In the genomic region with DNA sequence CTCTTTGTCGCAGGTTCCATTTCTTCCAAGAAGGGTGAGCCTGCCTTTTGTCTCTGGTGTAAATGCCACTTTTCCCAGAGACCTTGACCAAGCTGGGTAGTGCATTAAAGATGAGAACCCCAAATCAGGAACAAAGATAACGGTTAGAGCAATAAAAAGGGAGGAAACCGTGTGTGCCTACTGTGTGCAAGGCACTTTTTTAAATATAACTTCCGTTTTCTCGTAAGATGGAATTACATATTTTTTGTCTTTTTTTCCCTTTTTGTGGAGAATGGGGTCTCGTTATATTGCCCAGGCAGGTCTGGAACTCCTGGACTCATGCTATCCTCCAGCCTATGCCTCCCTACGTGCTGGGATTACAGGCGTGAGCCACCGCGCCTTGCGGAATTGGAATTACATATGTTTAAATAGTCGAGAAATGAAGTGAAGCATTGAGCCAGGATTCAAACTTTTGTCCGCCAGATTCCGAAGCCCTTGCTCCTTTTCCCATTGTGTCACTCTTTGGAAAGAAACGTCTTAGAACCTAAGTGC, we compare ENCODE assay signal across 7 cellular contexts. TPM values are rescaled to one million over a fixed set of nuclear protein-coding genes. Genes with fewer than 3 reads are reported as not detected.
DNase-seq lines count a peak whose midpoint lies in the region; ATAC-seq and TF ChIP-seq lines count a peak whose summit lies in the region.

No MANE protein-coding gene starts in this region.

- H3K9ac ChIP-seq in HCT116 (ENCODE audit: low read length) = peak overlapping the region; percentile 83

- WGBS in spleen, 5 donors = 20 to 35% (median 26%) methylated on average over 15 of the region's 15 CpGs

- CTCF ChIA-PET in HCT116 (lab: Charles Lee) = interaction anchor here (2.4 to 2.6 kb wide), 2 partner anchors 10 to 105 kb away, joined by 10 to 11 read pairs; a partner anchor contains a TSS

- TF ChIP-seq CTCF in HCT116 (IDR thresholded peaks at IDR 0.05 in 2 of 3, conservative IDR thresholded peaks at IDR 0.05 in 1 of 3; ENCODE audit: borderline replicate concordance in 1 of 3, insufficient read depth in 1 of 3, low read depth in 2 of 3, low read length in 2 of 3) (no peak), WI38 (IDR thresholded peaks at IDR 0.05; ENCODE audit: low read depth, low read length) (no peak), right atrium auricular region (IDR thresholded peaks at IDR 0.05) (no peak), spleen (IDR thresholded peaks at IDR 0.05 in 8 of 11, conservative IDR thresholded peaks at IDR 0.05 in 3 of 11) (no peak)

- TF ChIP-seq POLR2A in HCT116 (IDR thresholded peaks at IDR 0.05; ENCODE audit: borderline replicate concordance, extremely low read depth, insufficient read depth, insufficient read length) (peak; percentile 22), spleen (IDR thresholded peaks at IDR 0.05) (no peak)

- H3K4me3 ChIP-seq in HCT116 (replicated peaks in 1 of 2; ENCODE audit: low read depth in 1 of 2, low read length in 2 of 2) (peak overlapping the region; percentile 35 to 91), WI38 (ENCODE audit: low read depth, low read length) (peak overlapping the region; percentile 37), right atrium auricular region (peak overlapping the region; percentile 11 to 68), spleen (peak overlapping the region; percentile 35 to 72 (median 60))

- no peak for DNase-seq in HCT116 (ENCODE audit: low read depth, low spot score)
- no peak for DNase-seq in right atrium auricular region (ENCODE audit: low spot score)
- no peak for DNase-seq in spleen
- no peak for DNase-seq in mesenteric fat pad (ENCODE audit: low spot score)
- no peak for DNase-seq in NCI-H146 treated with DMSO at 0.1 percent for 48 hours (lab: John Stamatoyannopoulos, UW; ENCODE audit: unreplicated experiment)

- H3K9me3 ChIP-seq in HCT116 (ENCODE audit: control insufficient read depth in 1 of 2, insufficient read depth in 1 of 2, low read depth in 1 of 2, low read length in 2 of 2) = no peaks in the 10 kb centered on the region
- no peaks in the 10 kb centered on the region for H3K9me3 ChIP-seq in right atrium auricular region
- H3K9me3 ChIP-seq in spleen = no peaks in the 10 kb centered on the region

- no peaks in the 10 kb centered on the region for H3K9me2 ChIP-seq in HCT116 (ENCODE audit: insufficient read depth)

- no TSS peak for BruUV-seq in HCT116 (replicated peaks; lab: Mats Ljungman, UMichigan)

- no peaks in the 10 kb centered on the region for H4K20me1 ChIP-seq in HCT116 (ENCODE audit: insufficient read depth)

- H2AFZ ChIP-seq in HCT116 (ENCODE audit: low read depth, low read length, poor library complexity, severe bottlenecking) = peak overlapping the region; percentile 52

- no peak for TF ChIP-seq RAD21 in HCT116 (IDR thresholded peaks at IDR 0.05; ENCODE audit: low read depth)

- intact Hi-C loops in HCT116 (cut with micrococcal nuclease) = loop anchor here (1.0 to 5.0 kb wide), 3 partner anchors 17 to 104 kb away; a partner anchor contains a TSS
- intact Hi-C loops in spleen (cut with DNase I; ENCODE audit: low total_unique reads) = no loop called here

- H3K4me1 ChIP-seq in HCT116 (ENCODE audit: control insufficient read depth in 1 of 2, insufficient read depth in 2 of 2, low read length in 2 of 2) = peaks cover 8 to 35% of the 10 kb centered on the region in 2 experiments; a peak in 3 of 4 replicates
- H3K4me1 ChIP-seq in right atrium auricular region = peaks cover 0 to 52% of the 10 kb centered on the region in 2 donors
- peaks cover 37 to 64% (median 54%) of the 10 kb centered on the region in 6 donors for H3K4me1 ChIP-seq in spleen

- RAD21 ChIA-PET in HCT116 (lab: Charles Lee; ENCODE audit: low non-redundant PET in 1 of 2, low total read pairs in 2 of 2, uncharacterized antibody in 2 of 2, unreplicated experiment in 2 of 2) = no interaction called here

- peaks cover 15% of the 10 kb centered on the region for H3K79me2 ChIP-seq in HCT116 (ENCODE audit: insufficient read depth, low read length)

- H3K36me3 ChIP-seq in HCT116 (ENCODE audit: control insufficient read depth in 1 of 2, insufficient read depth in 2 of 2, low read length in 2 of 2) (no peaks in the 10 kb centered on the region), right atrium auricular region (peaks cover 7% of the 10 kb centered on the region), spleen (peaks cover 0 to 32% (median 4%) of the 10 kb centered on the region in 6 donors)

- ATAC-seq in HCT116 (peak; percentile 20), GM18519 (IDR thresholded peaks at IDR 0.05; ENCODE audit: low FRiP score, unreplicated experiment) (no peak)

- no peaks in the 10 kb centered on the region for H3K27me3 ChIP-seq in HCT116 (ENCODE audit: insufficient read depth, low read length)
- no peaks in the 10 kb centered on the region for H3K27me3 ChIP-seq in right atrium auricular region
- no peaks in the 10 kb centered on the region for H3K27me3 ChIP-seq in spleen (replicated peaks in 1 of 7)

- H3K27ac ChIP-seq in HCT116 (ENCODE audit: low read depth, low read length) = peak overlapping the region; percentile 82
- H3K27ac ChIP-seq in right atrium auricular region = peak overlapping the region; percentile 80 to 98
- peak overlapping the region; percentile 53 to 97 (median 94) for H3K27ac ChIP-seq in spleen

- peak overlapping the region; percentile 94 for H3K4me2 ChIP-seq in HCT116 (ENCODE audit: low read length)

- POLR2A ChIA-PET in HCT116 (lab: Charles Lee) = interaction anchor here (1.2 kb wide), 1 partner anchor 34 kb away, joined by 3 read pairs; a partner anchor contains a TSS

TF ChIP-seq in HCT116, 20 proteins besides CTCF, POLR2A, EP300 and RAD21:
- 0 out of 2 replicates have a peak, but pooled peaks have one; percentile 38 for TF ChIP-seq SIN3A (IDR thresholded peaks at IDR 0.05; ENCODE audit: low read depth)
- TF ChIP-seq, protein P1, sequence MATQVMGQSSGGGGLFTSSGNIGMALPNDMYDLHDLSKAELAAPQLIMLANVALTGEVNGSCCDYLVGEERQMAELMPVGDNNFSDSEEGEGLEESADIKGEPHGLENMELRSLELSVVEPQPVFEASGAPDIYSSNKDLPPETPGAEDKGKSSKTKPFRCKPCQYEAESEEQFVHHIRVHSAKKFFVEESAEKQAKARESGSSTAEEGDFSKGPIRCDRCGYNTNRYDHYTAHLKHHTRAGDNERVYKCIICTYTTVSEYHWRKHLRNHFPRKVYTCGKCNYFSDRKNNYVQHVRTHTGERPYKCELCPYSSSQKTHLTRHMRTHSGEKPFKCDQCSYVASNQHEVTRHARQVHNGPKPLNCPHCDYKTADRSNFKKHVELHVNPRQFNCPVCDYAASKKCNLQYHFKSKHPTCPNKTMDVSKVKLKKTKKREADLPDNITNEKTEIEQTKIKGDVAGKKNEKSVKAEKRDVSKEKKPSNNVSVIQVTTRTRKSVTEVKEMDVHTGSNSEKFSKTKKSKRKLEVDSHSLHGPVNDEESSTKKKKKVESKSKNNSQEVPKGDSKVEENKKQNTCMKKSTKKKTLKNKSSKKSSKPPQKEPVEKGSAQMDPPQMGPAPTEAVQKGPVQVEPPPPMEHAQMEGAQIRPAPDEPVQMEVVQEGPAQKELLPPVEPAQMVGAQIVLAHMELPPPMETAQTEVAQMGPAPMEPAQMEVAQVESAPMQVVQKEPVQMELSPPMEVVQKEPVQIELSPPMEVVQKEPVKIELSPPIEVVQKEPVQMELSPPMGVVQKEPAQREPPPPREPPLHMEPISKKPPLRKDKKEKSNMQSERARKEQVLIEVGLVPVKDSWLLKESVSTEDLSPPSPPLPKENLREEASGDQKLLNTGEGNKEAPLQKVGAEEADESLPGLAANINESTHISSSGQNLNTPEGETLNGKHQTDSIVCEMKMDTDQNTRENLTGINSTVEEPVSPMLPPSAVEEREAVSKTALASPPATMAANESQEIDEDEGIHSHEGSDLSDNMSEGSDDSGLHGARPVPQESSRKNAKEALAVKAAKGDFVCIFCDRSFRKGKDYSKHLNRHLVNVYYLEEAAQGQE (IDR thresholded peaks at IDR 0.05; ENCODE audit: low read depth) = no peak

RNA-seq across cellular contexts. Expression of a gene that starts 0.5 kb away (rescaled TPM):
- 52.9 TPM for total RNA-seq in HCT116 (2021; ENCODE audit: unreplicated experiment)
- polyA plus RNA-seq in HCT116 (2012) = 44.3 and 52.3 TPM in 2 replicates
- 10 to 100 TPM; 19.7 to 23.6 TPM for total RNA-seq in right atrium auricular region
- 10 to 100 TPM; 13.4 to 21.3 (median 18.4) TPM for total RNA-seq in spleen
- 10 to 100 TPM; 19.7 to 24.6 (median 23.1) TPM for polyA plus RNA-seq in spleen
- total RNA-seq in mesenteric fat pad = 18.2 TPM

RNA-seq across cellular contexts. Expression of a gene that starts 1.9 kb away (rescaled TPM):
- total RNA-seq in HCT116 (2021; ENCODE audit: unreplicated experiment) (40.6 TPM), right atrium auricular region (10 to 100 TPM; 45.1 to 88.4 TPM), spleen (10 to 100 TPM; 38.5 to 56.1 (median 47.6) TPM), mesenteric fat pad (93.8 TPM)
- polyA plus RNA-seq in HCT116 (2012) = 41.7 and 52.7 TPM in 2 replicates
- 10 to 100 TPM; 13.2 to 21.0 (median 15.8) TPM for polyA plus RNA-seq in spleen

RNA-seq across cellular contexts. Expression of a gene that starts 6.2 kb away (rescaled TPM):
- 0.66 TPM for total RNA-seq in HCT116 (2021; ENCODE audit: unreplicated experiment)
- 0.36 TPM in 1 of 2 replicates, not detected in the other for polyA plus RNA-seq in HCT116 (2012)
- not detected for total RNA-seq in right atrium auricular region
- 1 to 10 TPM in 1 of 7 donors, under 1 TPM in 2, not detected in 4; 0.44 to 1.3 (median 0.92) TPM for total RNA-seq in spleen
- polyA plus RNA-seq in spleen = under 1 TPM; 0.18 to 0.63 (median 0.22) TPM
- 0.16 TPM for total RNA-seq in mesenteric fat pad

RNA-seq across cellular contexts. Expression of a gene that starts 34.4 kb away (rescaled TPM):
- total RNA-seq in HCT116 (2021; ENCODE audit: unreplicated experiment) (99.7 TPM), right atrium auricular region (10 to 100 TPM; 45.0 to 70.2 TPM), spleen (100 to 1,000 TPM in 4 of 7 donors, 10 to 100 TPM in 3; 73.7 to 121 (median 101) TPM), mesenteric fat pad (113 TPM)
- polyA plus RNA-seq in HCT116 (2012) = 46.0 and 55.3 TPM in 2 replicates
- 10 to 100 TPM in 1 of 3 donors, 1 to 10 TPM in 2; 8.5 to 24.7 (median 9.4) TPM for polyA plus RNA-seq in spleen

RNA-seq across cellular contexts. Expression of a gene that starts 34.5 kb away (rescaled TPM):
- 56.6 TPM for total RNA-seq in HCT116 (2021; ENCODE audit: unreplicated experiment)
- polyA plus RNA-seq in HCT116 (2012) = 25.0 and 28.0 TPM in 2 replicates
- 10 to 100 TPM; 12.4 to 22.1 TPM for total RNA-seq in right atrium auricular region
- total RNA-seq in spleen = 10 to 100 TPM; 16.6 to 35.2 (median 27.5) TPM
- polyA plus RNA-seq in spleen = 1 to 10 TPM; 2.2 to 9.5 (median 2.8) TPM
- total RNA-seq in mesenteric fat pad = 46.8 TPM
